Comparison of ENCODE assay signal across 18 cellular contexts in genomic region chr11:112582366-112582765, GRCh38.
"Had no signal": no experiment of that assay in that cellular context is flagged by ENCODE, and none has a peak within 500 bp of the region (broad histone marks: within the 10 kb centered on the region; RNA-seq: fewer than 3 reads in every experiment).

No MANE protein-coding gene starts in this region.

- H3K36me3 ChIP-seq: cardiac muscle cell, lower lobe of right lung, vagina had no signal

- H3K27me3 ChIP-seq: cardiac muscle cell, vagina had no signal

- DNase-seq: activated B cell treated with CpG ODN at 0.5 μM for 24 hours; activated CD4-positive, alpha-beta memory T cell treated with anti-CD3 and anti-CD28 coated beads for 36 hours; activated CD4-positive, alpha-beta T cell treated with anti-CD3 and anti-CD28 coated beads for 4 hours; activated naive CD4-positive, alpha-beta T cell treated with Interleukin-2 at 50 U/mL for 16 hours; activated naive CD8-positive, alpha-beta T cell treated with anti-CD3 and anti-CD28 coated beads, Interleukin-2, amount 10 ng/mL, durations not matched to agents 7 days and 5 days; activated T-cell treated with anti-CD3 and anti-CD28 coated beads for 4 hours; amygdala; endodermal cell; lower lobe of right lung; right cardiac atrium; small intestine; stimulated activated CD4-positive, alpha-beta T cell treated with anti-CD3 and anti-CD28 coated beads, Interleukin-15, amount 100 ng/mL, for 24 hours; stimulated activated CD4-positive, alpha-beta T cell treated with anti-CD3 and anti-CD28 coated beads, Interleukin-4, amount 100 ng/mL, for 1 hour; stimulated activated naive CD8-positive, alpha-beta T cell treated with anti-CD3 and anti-CD28 coated beads, Interleukin-15, amount 100 ng/mL, for 72 hours had no signal

- ATAC-seq: lower lobe of right lung, right cardiac atrium had no signal

- H3K9me3 ChIP-seq: lower lobe of right lung, vagina had no signal

- H3K4me3 ChIP-seq: cardiac muscle cell, lower lobe of right lung, vagina had no signal

- H3K4me1 ChIP-seq: lower lobe of right lung, vagina had no signal

- H3K27ac ChIP-seq: cardiac muscle cell, lower lobe of right lung, vagina had no signal

- FAIRE-seq: colon, frontal cortex, small intestine had no signal
